Comparison of ENCODE assay signal across 21 cellular contexts in the genomic region with DNA sequence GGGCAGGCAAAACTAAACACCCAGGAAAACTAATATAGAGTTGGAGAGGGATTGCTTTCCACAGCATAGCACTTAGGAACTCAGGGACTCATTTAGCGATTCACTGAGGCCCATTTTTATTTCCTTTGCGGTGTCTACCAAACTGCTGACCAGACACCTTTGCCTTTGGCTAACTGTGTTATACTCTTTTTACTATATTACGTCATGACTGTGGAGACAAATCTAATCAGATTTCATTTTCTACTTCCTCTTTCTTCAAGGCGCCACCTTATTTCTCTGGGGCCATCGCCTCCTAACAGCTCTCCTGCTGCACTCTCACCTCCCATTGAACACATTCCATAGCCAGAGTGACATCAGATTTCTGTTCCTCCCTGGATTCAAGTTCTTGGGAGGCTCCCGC.
"Had no signal": no experiment of that assay in that cellular context is flagged by ENCODE, and none has a peak within 500 bp of the region (broad histone marks: within the 10 kb centered on the region; RNA-seq: fewer than 3 reads in every experiment).

No MANE protein-coding gene starts in this region.

- H3K27ac ChIP-seq: colonic mucosa, dorsolateral prefrontal cortex, gastroesophageal sphincter, neutrophil, ovary, psoas muscle, right atrium auricular region, thyroid gland had no signal

- ATAC-seq: gastroesophageal sphincter, left cardiac atrium, psoas muscle had no signal

- DNase-seq: activated CD4-positive, alpha-beta memory T cell treated with anti-CD3 and anti-CD28 coated beads for 36 hours; activated CD4-positive, alpha-beta T cell treated with anti-CD3 and anti-CD28 coated beads for 48 hours; activated effector memory CD4-positive, alpha-beta T cell treated with Interleukin-2 at 50 U/mL for 16 hours; activated naive CD4-positive, alpha-beta T cell treated with anti-CD3 and anti-CD28 coated beads, Interleukin-2, amount 10 ng/mL, durations not matched to agents 7 days and 5 days; activated T-cell treated with anti-CD3 and anti-CD28 coated beads, Interleukin-2, amount 50 U/mL, for 48 hours; amygdala; colonic mucosa; dorsolateral prefrontal cortex; head of caudate nucleus; islet precursor cell; left cardiac atrium; ovary; psoas muscle; stimulated activated CD4-positive, alpha-beta T cell treated with anti-CD3 and anti-CD28 coated beads, Interleukin-12 subunit alpha, Interleukin-12 subunit beta, amount 100 ng/mL, for 4 hours; substantia nigra; T1000; thyroid gland had no signal

- H3K9me3 ChIP-seq: colonic mucosa, gastroesophageal sphincter, neutrophil, ovary, psoas muscle, right atrium auricular region, thyroid gland had no signal

- H3K4me1 ChIP-seq: colonic mucosa, psoas muscle, right atrium auricular region had no signal

- H3K4me3 ChIP-seq: colonic mucosa, dorsolateral prefrontal cortex, gastroesophageal sphincter, ovary, psoas muscle, right atrium auricular region, thyroid gland had no signal

- H3K27me3 ChIP-seq: colonic mucosa, dorsolateral prefrontal cortex, gastroesophageal sphincter, neutrophil, ovary, right atrium auricular region, thyroid gland had no signal

- H3K36me3 ChIP-seq: colonic mucosa, gastroesophageal sphincter, neutrophil, ovary, right atrium auricular region, thyroid gland had no signal

- FAIRE-seq: bronchial epithelial cell had no signal
